In the genomic region with DNA sequence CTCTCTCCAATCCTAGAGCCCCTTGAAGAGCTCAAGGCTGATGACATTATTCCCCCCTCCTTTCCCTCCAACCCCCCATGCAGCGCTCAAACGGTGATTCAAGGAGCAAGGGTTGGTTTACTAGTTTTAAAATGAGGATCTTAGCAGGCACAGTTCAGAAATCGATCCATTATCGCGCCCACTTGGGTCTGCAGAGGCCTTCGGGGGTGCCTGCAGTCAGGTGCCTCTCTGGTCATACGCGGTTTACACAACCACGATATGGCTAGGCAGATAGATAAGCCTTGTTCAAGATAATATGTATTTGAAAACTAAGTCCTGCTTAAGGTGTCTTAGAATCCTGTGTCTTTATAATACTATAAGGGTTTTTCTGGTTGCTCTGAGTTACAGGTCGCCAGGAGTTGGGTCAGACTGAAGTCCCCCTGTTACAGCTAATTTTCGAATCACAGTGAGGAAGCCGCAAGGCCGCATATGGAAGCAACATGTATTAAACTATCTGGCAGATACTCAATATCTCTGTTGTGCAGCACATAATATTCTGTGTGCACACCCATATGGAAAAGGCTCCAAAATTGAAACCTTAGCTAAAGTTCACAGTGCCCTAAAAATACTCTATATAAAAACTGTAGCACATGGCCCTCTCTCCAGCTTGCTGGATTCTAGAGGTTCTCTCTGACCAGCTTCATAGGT, we compare ENCODE assay signal across 8 cellular contexts. TPM values are rescaled to one million over a fixed set of nuclear protein-coding genes. Genes with fewer than 3 reads are reported as not detected.
A peak's percentile ranks its signal among the peaks of the same experiment; 100 is the strongest.
DNase-seq lines count a peak whose midpoint lies in the region; ATAC-seq and TF ChIP-seq lines count a peak whose summit lies in the region.

No MANE protein-coding gene starts in this region.

- H3K4me3 ChIP-seq in HUES64 (ENCODE audit: low read length) (peak overlapping the region; percentile 64), mucosa of rectum (ENCODE audit: low read length in 2 of 2) (peak overlapping the region; percentile 66 to 71)

- H3K36me3 ChIP-seq in HUES64 (ENCODE audit: insufficient read depth, low read length) (no peaks in the 10 kb centered on the region), mucosa of rectum (ENCODE audit: control insufficient read depth in 2 of 2, insufficient read depth in 2 of 2, low read length in 2 of 2) (no peaks in the 10 kb centered on the region)

- H3K27ac ChIP-seq in 22Rv1, result peak overlapping the region; percentile 81
- no peak overlapping the region for H3K27ac ChIP-seq in HUES64 (ENCODE audit: low read depth, low read length)
- H3K27ac ChIP-seq in mucosa of rectum (ENCODE audit: low read depth in 2 of 2, low read length in 2 of 2), result peak overlapping the region; percentile 90 to 94

- H3K9me3 ChIP-seq in HUES64 (ENCODE audit: insufficient read depth, low read depth, low read length) (no peaks in the 10 kb centered on the region), mucosa of rectum (ENCODE audit: control insufficient read depth in 2 of 2, low read length in 2 of 2) (no peaks in the 10 kb centered on the region)

- no peaks in the 10 kb centered on the region for H3K9me3 Mint-ChIP-seq in chondrocyte (ENCODE audit: low read depth)

- no peak overlapping the region for H3K9ac ChIP-seq in HUES64 (ENCODE audit: low read depth, low read length)
- peak overlapping the region; percentile 70 to 71 for H3K9ac ChIP-seq in mucosa of rectum (ENCODE audit: low read depth in 1 of 2, low read length in 2 of 2)

- 54% methylated on average over 13 of the region's 13 CpGs for WGBS in HUES64

- H3K36me3 Mint-ChIP-seq in chondrocyte (ENCODE audit: low read depth), result no peaks in the 10 kb centered on the region

- peak overlapping the region; percentile 93 for H3K27ac Mint-ChIP-seq in chondrocyte (ENCODE audit: unreplicated experiment)

- peaks cover 56% of the 10 kb centered on the region for H3K27me3 ChIP-seq in HUES64 (ENCODE audit: insufficient read depth, low read length)
- H3K27me3 ChIP-seq in mucosa of rectum (ENCODE audit: control insufficient read depth in 2 of 2, insufficient read depth in 2 of 2, low read length in 2 of 2), result no peaks in the 10 kb centered on the region

- ATAC-seq in HG03457 (IDR thresholded peaks at IDR 0.05; ENCODE audit: unreplicated experiment) (no peak), HG03095 (IDR thresholded peaks at IDR 0.05; ENCODE audit: unreplicated experiment) (no peak), GM21717 (IDR thresholded peaks at IDR 0.05; ENCODE audit: unreplicated experiment) (no peak)

- peak overlapping the region; percentile 71 for H3K4me3 Mint-ChIP-seq in chondrocyte (ENCODE audit: unreplicated experiment)

- no peak for TF ChIP-seq CTCF in 22Rv1 (IDR thresholded peaks at IDR 0.05)
- TF ChIP-seq CTCF in chondrocyte (IDR thresholded peaks at IDR 0.05), result no peak

- DNase-seq in chondrocyte (ENCODE audit: low spot score), result no peak
- DNase-seq in HuH-7.5 (ENCODE audit: low spot score), result no peak

- peaks cover 30% of the 10 kb centered on the region for H3K4me1 Mint-ChIP-seq in chondrocyte (ENCODE audit: low read depth)

- H3K4me1 ChIP-seq in HUES64 (ENCODE audit: insufficient read depth, low read length) (peaks cover 49% of the 10 kb centered on the region), mucosa of rectum (ENCODE audit: control insufficient read depth in 2 of 2, insufficient read depth in 2 of 2, low read length in 2 of 2) (peaks cover 16 to 22% of the 10 kb centered on the region in 2 donors)

- H3K27me3 Mint-ChIP-seq in chondrocyte (ENCODE audit: low read depth), result no peaks in the 10 kb centered on the region

RNA-seq across cellular contexts. Expression of a gene that starts 10.0 kb away (rescaled TPM):
- 0.55 TPM for polyA plus RNA-seq in HUES64 (2013, experiment 1 of 2)
- polyA plus RNA-seq in HUES64 (2013, experiment 2 of 2), result 1.2 TPM
- 5.8 to 6.5 TPM (median 6.0 TPM) in 3 replicates for total RNA-seq in chondrocyte
